In genomic region chrX:132968282-132968681, GRCh38 we compare ENCODE assay signal across 2 cellular contexts.
TF ChIP-seq lines count a peak whose summit lies in the region.

No MANE protein-coding gene starts in this region.

TF ChIP-seq in GM23338, 12 proteins besides CTCF, POLR2A, EP300 and RAD21 (continued from another document):
- TF ChIP-seq REST (IDR thresholded peaks at IDR 0.05; ENCODE audit: unreplicated experiment) (no peak), POLR2AphosphoS5 (IDR thresholded peaks at IDR 0.05; ENCODE audit: low read depth) (no peak), ZNF462 (CRISPR knock-in tag; IDR thresholded peaks at IDR 0.05) (no peak), STAT1 (IDR thresholded peaks at IDR 0.05; ENCODE audit: unreplicated experiment) (no peak), EZH2 (IDR thresholded peaks at IDR 0.05; ENCODE audit: low read depth, unreplicated experiment) (no peak), ZNF114 (CRISPR knock-in tag; IDR thresholded peaks at IDR 0.05) (no peak), JUNB (IDR thresholded peaks at IDR 0.05; ENCODE audit: unreplicated experiment) (no peak), ETS1 (IDR thresholded peaks at IDR 0.05) (no peak), NANOG (IDR thresholded peaks at IDR 0.05; ENCODE audit: borderline replicate concordance) (no peak), ZNF331 (CRISPR knock-in tag; IDR thresholded peaks at IDR 0.05; ENCODE audit: low read depth) (no peak), CREB1 (CRISPR knock-in tag; IDR thresholded peaks at IDR 0.05; ENCODE audit: low read depth) (no peak)

TF ChIP-seq in WTC11, 78 proteins besides CTCF, POLR2A, EP300 and RAD21 (continued from another document):
- TF ChIP-seq, protein P1, sequence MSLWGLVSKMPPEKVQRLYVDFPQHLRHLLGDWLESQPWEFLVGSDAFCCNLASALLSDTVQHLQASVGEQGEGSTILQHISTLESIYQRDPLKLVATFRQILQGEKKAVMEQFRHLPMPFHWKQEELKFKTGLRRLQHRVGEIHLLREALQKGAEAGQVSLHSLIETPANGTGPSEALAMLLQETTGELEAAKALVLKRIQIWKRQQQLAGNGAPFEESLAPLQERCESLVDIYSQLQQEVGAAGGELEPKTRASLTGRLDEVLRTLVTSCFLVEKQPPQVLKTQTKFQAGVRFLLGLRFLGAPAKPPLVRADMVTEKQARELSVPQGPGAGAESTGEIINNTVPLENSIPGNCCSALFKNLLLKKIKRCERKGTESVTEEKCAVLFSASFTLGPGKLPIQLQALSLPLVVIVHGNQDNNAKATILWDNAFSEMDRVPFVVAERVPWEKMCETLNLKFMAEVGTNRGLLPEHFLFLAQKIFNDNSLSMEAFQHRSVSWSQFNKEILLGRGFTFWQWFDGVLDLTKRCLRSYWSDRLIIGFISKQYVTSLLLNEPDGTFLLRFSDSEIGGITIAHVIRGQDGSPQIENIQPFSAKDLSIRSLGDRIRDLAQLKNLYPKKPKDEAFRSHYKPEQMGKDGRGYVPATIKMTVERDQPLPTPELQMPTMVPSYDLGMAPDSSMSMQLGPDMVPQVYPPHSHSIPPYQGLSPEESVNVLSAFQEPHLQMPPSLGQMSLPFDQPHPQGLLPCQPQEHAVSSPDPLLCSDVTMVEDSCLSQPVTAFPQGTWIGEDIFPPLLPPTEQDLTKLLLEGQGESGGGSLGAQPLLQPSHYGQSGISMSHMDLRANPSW (CRISPR knock-in tag; conservative IDR thresholded peaks at IDR 0.05; ENCODE audit: low read depth), result no peak
- TF ChIP-seq EMX1 (CRISPR knock-in tag; IDR thresholded peaks at IDR 0.05), result no peak
- TF ChIP-seq ZNF232 (CRISPR knock-in tag; IDR thresholded peaks at IDR 0.05), result no peak
- no peak for TF ChIP-seq MYBL2 (CRISPR knock-in tag; IDR thresholded peaks at IDR 0.05)
- no peak for TF ChIP-seq ZNF671 (CRISPR knock-in tag; IDR thresholded peaks at IDR 0.05)
- TF ChIP-seq MAX (CRISPR knock-in tag; IDR thresholded peaks at IDR 0.05), result no peak
- TF ChIP-seq NR2C2 (CRISPR knock-in tag; IDR thresholded peaks at IDR 0.05), result no peak
